In the genomic region with DNA sequence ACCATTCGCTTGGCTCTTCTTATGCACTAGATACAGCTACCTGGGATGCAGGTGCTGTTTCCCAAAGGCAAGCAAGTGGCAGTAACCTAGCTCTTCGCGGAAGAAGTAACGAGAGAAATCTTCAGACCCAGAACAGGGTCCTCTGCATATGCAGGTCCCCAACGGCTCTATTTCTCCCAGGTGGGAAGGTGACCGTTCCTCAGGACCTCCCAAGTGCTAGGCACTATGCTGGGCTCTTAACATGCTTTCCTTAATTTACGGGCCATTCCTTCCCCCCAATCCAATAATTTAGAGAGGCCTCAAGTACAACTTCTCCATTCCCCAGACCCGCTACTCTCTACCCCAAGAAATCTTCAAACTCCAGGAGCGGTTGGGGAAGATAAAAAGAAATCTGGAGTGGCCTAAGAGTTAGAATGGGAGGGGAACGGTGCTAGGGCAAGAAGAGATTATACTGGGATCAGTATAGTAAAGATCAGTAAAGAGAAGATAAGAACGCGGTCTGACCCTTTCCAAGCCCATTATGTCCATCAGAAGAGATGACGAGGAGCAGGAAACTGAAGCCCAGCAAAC, we compare ENCODE assay signal across 8 cellular contexts. TPM values are rescaled to one million over a fixed set of nuclear protein-coding genes. Genes with fewer than 3 reads are reported as not detected.
DNase-seq lines count a peak whose midpoint lies in the region; ATAC-seq, FAIRE-seq and TF ChIP-seq lines count a peak whose summit lies in the region.

No MANE protein-coding gene starts in this region.

- no peaks in the 10 kb centered on the region for H4K20me1 ChIP-seq in K562 (replicated peaks; ENCODE audit: control insufficient read depth, insufficient read depth, low read length)

- H3K27me3 ChIP-seq in K562 (ENCODE audit: control insufficient read depth in 2 of 2, insufficient read depth in 2 of 2, low read length in 2 of 2): no peaks in the 10 kb centered on the region; a peak in 1 of 5 replicates

- TF ChIP-seq CTCF in K562 (IDR thresholded peaks at IDR 0.05 in 2 of 3, conservative IDR thresholded peaks at IDR 0.05 in 1 of 3; ENCODE audit: insufficient read depth in 2 of 3, low read depth in 1 of 3, low read length in 3 of 3): no peak

- DNase-seq in stimulated activated naive CD8-positive, alpha-beta T cell treated with anti-CD3 and anti-CD28 coated beads, Interleukin-15, Interleukin-2, amounts not matched to agents 100 U/mL and 50 U/mL, for 24 hours: no peak
- no peak for DNase-seq in K562 (ENCODE audit: extremely low read depth in 1 of 4, low spot score in 3 of 4)
- DNase-seq in hippocampal formation (lab: John Stamatoyannopoulos, UW): no peak
- DNase-seq in H54 (ENCODE audit: insufficient read length, low spot score): no peak
- DNase-seq in germinal center (ENCODE audit: low spot score): no peak

- TF ChIP-seq POLR2A in K562 (conservative IDR thresholded peaks at IDR 0.05) (no peak), H54 (IDR thresholded peaks at IDR 0.05; ENCODE audit: low read depth, low read length) (no peak)

- H3K27me3 Mint-ChIP-seq in stimulated activated naive CD8-positive, alpha-beta T cell treated with anti-CD3 and anti-CD28 coated beads, Interleukin-15, Interleukin-2, amounts not matched to agents 100 ng/mL and 50 ng/mL, for 24 hours: no peaks in the 10 kb centered on the region

- H3K4me1 Mint-ChIP-seq in stimulated activated naive CD8-positive, alpha-beta T cell treated with anti-CD3 and anti-CD28 coated beads, Interleukin-15, Interleukin-2, amounts not matched to agents 100 ng/mL and 50 ng/mL, for 24 hours (ENCODE audit: low read depth): peaks cover 62% of the 10 kb centered on the region

- peak overlapping the region; percentile 86 for H2AFZ ChIP-seq in K562 (ENCODE audit: low read depth, low read length)

- H3K9me3 Mint-ChIP-seq in stimulated activated naive CD8-positive, alpha-beta T cell treated with anti-CD3 and anti-CD28 coated beads, Interleukin-15, Interleukin-2, amounts not matched to agents 100 ng/mL and 50 ng/mL, for 24 hours: no peaks in the 10 kb centered on the region

- no peak for TF ChIP-seq RAD21 in K562 (CRISPR knock-in tag; conservative IDR thresholded peaks at IDR 0.05 in 1 of 2, IDR thresholded peaks at IDR 0.05 in 1 of 2)

- in situ Hi-C loops in K562 (cut with MboI): no loop called here

- CTCF ChIA-PET in K562 (lab: Yijun Ruan, JAX; ENCODE audit: low intra/inter-chr PET ratio): interaction anchor here (0.6 kb wide), 1 partner anchor 358 kb away, joined by 3 read pairs; no protein-coding TSS in a partner anchor

- FAIRE-seq in K562 (lab: Jason Lieb, UNC): no peak
- FAIRE-seq in H54 (lab: Jason Lieb, UNC): no peak

- POLR2A ChIA-PET in K562 (lab: Yijun Ruan, JAX): interaction anchor here (0.7 to 3.8 kb wide), 8 partner anchors 9 to 178 kb away, joined by 3 to 32 read pairs (median 4); a partner anchor contains a TSS

- peak overlapping the region; percentile 94 for H3K27ac ChIP-seq in K562 (ENCODE audit: extremely low read depth, low read depth, low read length)
- H3K27ac ChIP-seq in mesodermal cell (ENCODE audit: low read depth, low read length, severe bottlenecking): peak overlapping the region; percentile 96

- 4% methylated on average over 11 of the region's 13 CpGs for WGBS in K562 (ENCODE audit: insufficient coverage, low coverage, missing lambda C conversion rate)
- 0% methylated on average over 9 to 11 of the region's 13 CpGs for WGBS in mesodermal cell (ENCODE audit: insufficient coverage in 2 of 2), 2 experiments

- intact Hi-C loops in K562 (cut with micrococcal nuclease): loop anchor here (1.0 to 5.0 kb wide), 2 partner anchors 22 to 498 kb away; a partner anchor contains a TSS

- H3K9me1 ChIP-seq in K562 (ENCODE audit: control insufficient read depth, insufficient read depth, low read length): no peaks in the 10 kb centered on the region

- no peak for ATAC-seq in stimulated activated naive CD8-positive, alpha-beta T cell treated with anti-CD3 and anti-CD28 coated beads, Interleukin-15, Interleukin-2, amounts not matched to agents 100 U/mL and 50 U/mL, for 24 hours
- no peak for ATAC-seq in K562
- no peak for ATAC-seq in HG03342 (IDR thresholded peaks at IDR 0.05; ENCODE audit: unreplicated experiment)

- peak overlapping the region; percentile 99 for H3K4me2 ChIP-seq in K562 (ENCODE audit: insufficient read depth, low read length)

- H3K4me1 ChIP-seq in K562 (replicated peaks in 1 of 2; ENCODE audit: control insufficient read depth in 2 of 2, insufficient read depth in 2 of 2, low read length in 2 of 2) (peaks cover 5 to 16% of the 10 kb centered on the region in 2 experiments), mesodermal cell (ENCODE audit: control insufficient read depth, insufficient read depth, low read length, poor library complexity, severe bottlenecking) (peaks cover 7% of the 10 kb centered on the region)

- H3K4me3 Mint-ChIP-seq in stimulated activated naive CD8-positive, alpha-beta T cell treated with anti-CD3 and anti-CD28 coated beads, Interleukin-15, Interleukin-2, amounts not matched to agents 100 ng/mL and 50 ng/mL, for 24 hours: peak overlapping the region; percentile 98

- peak overlapping the region; percentile 87 to 93 for H3K9ac ChIP-seq in K562 (ENCODE audit: insufficient read depth in 1 of 2, low read depth in 2 of 2, low read length in 2 of 2)

- H3K9me3 ChIP-seq in K562 (replicated peaks; ENCODE audit: control insufficient read depth, insufficient read depth, low read depth, low read length) (no peaks in the 10 kb centered on the region), mesodermal cell (ENCODE audit: control insufficient read depth, low read length) (no peaks in the 10 kb centered on the region)

- H3K36me3 ChIP-seq in K562 (ENCODE audit: control insufficient read depth, insufficient read depth, low read length) (peaks cover 36% of the 10 kb centered on the region; the same call in 1 of the 3 replicates), mesodermal cell (ENCODE audit: control insufficient read depth, insufficient read depth, low read length) (peaks cover 37% of the 10 kb centered on the region)

- peak overlapping the region; percentile 83 for H3K4me3 ChIP-seq in K562
- peak overlapping the region; percentile 93 for H3K4me3 ChIP-seq in mesodermal cell (ENCODE audit: extremely low read depth, insufficient read depth, low read length, poor library complexity, severe bottlenecking)

- TF ChIP-seq EP300 in K562 (IDR thresholded peaks at IDR 0.05; ENCODE audit: low read length): no peak

- peaks cover 65% of the 10 kb centered on the region for H3K79me2 ChIP-seq in K562 (ENCODE audit: control insufficient read depth, insufficient read depth, low read length)

- H3K36me3 Mint-ChIP-seq in stimulated activated naive CD8-positive, alpha-beta T cell treated with anti-CD3 and anti-CD28 coated beads, Interleukin-15, Interleukin-2, amounts not matched to agents 100 ng/mL and 50 ng/mL, for 24 hours (ENCODE audit: low read depth): peaks cover 46% of the 10 kb centered on the region

- no TSS peak for BruUV-seq in K562 (replicated peaks; lab: Mats Ljungman, UMichigan)

- H3K27ac Mint-ChIP-seq in stimulated activated naive CD8-positive, alpha-beta T cell treated with anti-CD3 and anti-CD28 coated beads, Interleukin-15, Interleukin-2, amounts not matched to agents 100 ng/mL and 50 ng/mL, for 24 hours: peak overlapping the region; percentile 96

RNA-seq across cellular contexts. Expression of a gene that starts 0.4 kb away (rescaled TPM):
- 35.5 and 42.7 TPM in 2 replicates for total RNA-seq in K562 (2011; cell fraction: chromatin; rRNA removed; ENCODE audit: low replicate concordance)
- 45.9 and 51.5 TPM in 2 replicates for total RNA-seq in K562 (2011; cell fraction: nucleolus; rRNA removed)
- total RNA-seq in K562 (2011; cell fraction: nucleoplasm; rRNA removed): 54.7 and 62.0 TPM in 2 replicates
- total RNA-seq in K562 (2014; rRNA removed) (33.4 and 47.6 TPM in 2 replicates), K562 (2014; rRNA removed; fragmentation: Illumina TruSeq; extraction: Trizol) (37.8 and 40.2 TPM in 2 replicates), K562 (2015; rRNA removed; fragmentation: Illumina TruSeq; extraction: Trizol) (29.7 and 34.6 TPM in 2 replicates), K562 (2021) (57.9 and 60.8 TPM in 2 replicates)
- polyA plus RNA-seq in K562 (2011; rRNA removed) (45.9 and 53.1 TPM in 2 replicates), K562 (2014; fragmentation: Illumina TruSeq; extraction: Trizol) (31.7 and 32.1 TPM in 2 replicates), K562 (2014; fragmentation: Nextera tagmentation; extraction: Ambion mirVana) (10 to 100 TPM; 17.0 to 29.3 TPM), K562 (2014; rRNA removed) (43.5 and 45.4 TPM in 2 replicates)
- 17.1 and 33.6 TPM in 2 replicates for polyA plus RNA-seq in K562 (2011; cell fraction: cytosol; rRNA removed)
- 13.3 and 16.5 TPM in 2 replicates for polyA plus RNA-seq in K562 (2011; cell fraction: nucleus; rRNA removed)
- 46.0 and 101 TPM in 2 replicates for polyA plus RNA-seq in K562 (2012)
- polyA minus RNA-seq in K562 (2011; rRNA and poly(A)+ RNA removed): 22.5 and 27.6 TPM in 2 replicates
- polyA minus RNA-seq in K562 (2011; cell fraction: cytosol; rRNA and poly(A)+ RNA removed): 56.3 and 58.4 TPM in 2 replicates
- polyA minus RNA-seq in K562 (2011; cell fraction: nucleus; rRNA and poly(A)+ RNA removed): 10.6 and 13.2 TPM in 2 replicates
- 74.2 TPM for polyA plus RNA-seq in mesodermal cell (2013, experiment 1 of 2)
- polyA plus RNA-seq in mesodermal cell (2013, experiment 2 of 2): 79.5 TPM

RNA-seq across cellular contexts. Expression of a gene that starts 1.5 kb away (rescaled TPM):
- 33.9 and 89.6 TPM in 2 replicates for total RNA-seq in K562 (2011; cell fraction: chromatin; rRNA removed; ENCODE audit: low replicate concordance)
- total RNA-seq in K562 (2011; cell fraction: nucleolus; rRNA removed): 32.2 and 33.0 TPM in 2 replicates
- total RNA-seq in K562 (2011; cell fraction: nucleoplasm; rRNA removed): 65.7 and 117 TPM in 2 replicates
- 36.3 and 40.1 TPM in 2 replicates for total RNA-seq in K562 (2014; rRNA removed)
- 102 and 114 TPM in 2 replicates for total RNA-seq in K562 (2014; rRNA removed; fragmentation: Illumina TruSeq; extraction: Trizol)
- total RNA-seq in K562 (2015; rRNA removed; fragmentation: Illumina TruSeq; extraction: Trizol): 66.4 and 73.3 TPM in 2 replicates
- total RNA-seq in K562 (2021): 54.4 and 54.9 TPM in 2 replicates
- 64.1 and 78.0 TPM in 2 replicates for polyA plus RNA-seq in K562 (2011; rRNA removed)
- polyA plus RNA-seq in K562 (2011; cell fraction: cytosol; rRNA removed): 12.5 and 39.8 TPM in 2 replicates
- polyA plus RNA-seq in K562 (2011; cell fraction: nucleus; rRNA removed): 11.6 and 25.7 TPM in 2 replicates
- 49.8 and 74.5 TPM in 2 replicates for polyA plus RNA-seq in K562 (2012)
- polyA plus RNA-seq in K562 (2014; fragmentation: Illumina TruSeq; extraction: Trizol): 85.1 and 99.0 TPM in 2 replicates
- polyA plus RNA-seq in K562 (2014; fragmentation: Nextera tagmentation; extraction: Ambion mirVana): 100 to 1,000 TPM in 1 of 2 experiments, 10 to 100 TPM in 1; 90.9 to 106 TPM
- polyA plus RNA-seq in K562 (2014; rRNA removed): 72.3 and 88.8 TPM in 2 replicates
- 45.1 and 68.5 TPM in 2 replicates for polyA minus RNA-seq in K562 (2011; rRNA and poly(A)+ RNA removed)
- 31.9 and 32.6 TPM in 2 replicates for polyA minus RNA-seq in K562 (2011; cell fraction: cytosol; rRNA and poly(A)+ RNA removed)
- polyA minus RNA-seq in K562 (2011; cell fraction: nucleus; rRNA and poly(A)+ RNA removed): 19.0 and 31.0 TPM in 2 replicates
- polyA plus RNA-seq in mesodermal cell (2013, experiment 1 of 2): 79.4 TPM
- polyA plus RNA-seq in mesodermal cell (2013, experiment 2 of 2): 86.4 TPM

RNA-seq across cellular contexts. Expression of a gene that starts 21.0 kb away (rescaled TPM):
- total RNA-seq in K562 (2011; cell fraction: chromatin; rRNA removed; ENCODE audit: low replicate concordance): 17.1 and 23.9 TPM in 2 replicates
- total RNA-seq in K562 (2011; cell fraction: nucleolus; rRNA removed): 23.8 and 28.2 TPM in 2 replicates
- total RNA-seq in K562 (2011; cell fraction: nucleoplasm; rRNA removed): 15.8 and 17.0 TPM in 2 replicates
- 15.2 and 19.6 TPM in 2 replicates for total RNA-seq in K562 (2014; rRNA removed)
- 11.3 and 11.7 TPM in 2 replicates for total RNA-seq in K562 (2014; rRNA removed; fragmentation: Illumina TruSeq; extraction: Trizol)
- total RNA-seq in K562 (2015; rRNA removed; fragmentation: Illumina TruSeq; extraction: Trizol): 10.7 and 10.9 TPM in 2 replicates
- 22.8 and 25.9 TPM in 2 replicates for total RNA-seq in K562 (2021)
- 12.0 and 12.7 TPM in 2 replicates for polyA plus RNA-seq in K562 (2011; rRNA removed)
- polyA plus RNA-seq in K562 (2011; cell fraction: cytosol; rRNA removed): 13.7 and 27.1 TPM in 2 replicates
- polyA plus RNA-seq in K562 (2011; cell fraction: nucleus; rRNA removed): 12.5 and 13.1 TPM in 2 replicates
- 15.7 and 17.3 TPM in 2 replicates for polyA plus RNA-seq in K562 (2012)
- 10.9 and 11.6 TPM in 2 replicates for polyA plus RNA-seq in K562 (2014; fragmentation: Illumina TruSeq; extraction: Trizol)
- polyA plus RNA-seq in K562 (2014; fragmentation: Nextera tagmentation; extraction: Ambion mirVana): 1 to 10 TPM; 3.1 to 4.8 TPM
- polyA plus RNA-seq in K562 (2014; rRNA removed): 21.1 and 23.6 TPM in 2 replicates
- 10.1 and 11.8 TPM in 2 replicates for polyA minus RNA-seq in K562 (2011; rRNA and poly(A)+ RNA removed)
- 6.3 and 8.4 TPM in 2 replicates for polyA minus RNA-seq in K562 (2011; cell fraction: cytosol; rRNA and poly(A)+ RNA removed)
- 7.7 and 12.9 TPM in 2 replicates for polyA minus RNA-seq in K562 (2011; cell fraction: nucleus; rRNA and poly(A)+ RNA removed)
- polyA plus RNA-seq in mesodermal cell (2013, experiment 1 of 2): 5.5 TPM
- 5.0 TPM for polyA plus RNA-seq in mesodermal cell (2013, experiment 2 of 2)
